ENCODE assay signal across 9 cellular contexts in the genomic region with DNA sequence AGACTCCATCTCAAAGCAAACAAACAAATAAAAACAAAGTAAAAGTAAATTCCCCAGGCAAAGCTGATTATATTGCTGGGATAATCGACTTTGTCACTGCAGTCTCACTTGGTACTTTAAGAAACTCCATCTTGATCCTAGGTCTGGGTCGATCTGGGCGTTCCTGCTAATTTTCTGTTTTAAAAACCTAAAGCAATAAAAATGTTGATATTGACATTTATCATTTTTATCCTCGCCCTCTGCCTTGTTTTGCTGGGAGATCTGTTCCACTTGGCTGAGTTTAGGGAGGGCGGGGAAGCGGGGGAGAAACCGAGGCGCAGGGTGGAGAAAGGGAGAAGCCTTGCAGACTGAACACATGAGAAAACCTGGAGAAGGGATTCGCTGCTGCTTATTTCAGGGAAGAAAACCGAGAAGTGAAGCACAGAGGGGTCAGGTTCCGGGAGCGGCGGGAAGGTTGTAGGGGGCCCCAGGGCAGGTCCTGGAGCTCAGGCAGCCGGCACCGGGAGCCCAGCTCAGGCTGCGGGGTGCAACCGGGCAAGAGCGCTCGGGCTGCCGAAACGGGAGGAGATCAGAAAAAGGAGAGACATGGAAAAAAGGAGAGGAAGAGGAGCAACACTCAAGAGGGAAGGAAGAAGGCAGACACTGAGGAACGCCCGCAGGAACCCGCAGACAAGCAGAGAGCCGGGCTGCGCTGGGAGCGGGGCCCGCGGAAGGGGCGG. TPM values are rescaled to one million over a fixed set of nuclear protein-coding genes. Genes with fewer than 3 reads are reported as not detected.
DNase-seq lines count a peak whose midpoint lies in the region; ATAC-seq, FAIRE-seq and TF ChIP-seq lines count a peak whose summit lies in the region.
"Had no signal": no experiment of that assay in that cellular context is flagged by ENCODE, and none has a peak within 500 bp of the region (broad histone marks: within the 10 kb centered on the region; RNA-seq: fewer than 3 reads in every experiment).

No MANE protein-coding gene starts in this region.

- H2BK12ac ChIP-seq in H1 (ENCODE audit: low read depth, low read length), result no peak overlapping the region

- no peak for FAIRE-seq in H1 (lab: Jason Lieb, UNC)
- FAIRE-seq: colon had no signal

- H3K36me3 ChIP-seq in Panc1 (ENCODE audit: control insufficient read depth, insufficient read depth, low read length), result no peaks in the 10 kb centered on the region; the same call in 1 of the 2 replicates
- H3K36me3 ChIP-seq in H1 (ENCODE audit: control insufficient read depth in 2 of 4, insufficient read depth in 4 of 4, low read length in 3 of 4), result no peaks in the 10 kb centered on the region
- no peaks in the 10 kb centered on the region for H3K36me3 ChIP-seq in urinary bladder (ENCODE audit: insufficient read depth)

- no peak overlapping the region for H2AFZ ChIP-seq in H1 (ENCODE audit: low read length)

- no peak for TF ChIP-seq EP300 in H1 (IDR thresholded peaks at IDR 0.05; ENCODE audit: borderline replicate concordance in 1 of 2, low read depth in 2 of 2, low read length in 2 of 2)

- no peak for TF ChIP-seq CTCF in Panc1 (IDR thresholded peaks at IDR 0.05)
- TF ChIP-seq CTCF in H1 (IDR thresholded peaks at IDR 0.05; ENCODE audit: control extremely low read depth in 1 of 3, insufficient read depth in 1 of 3, low read depth in 1 of 3, low read length in 3 of 3), result no peak

- TF ChIP-seq POLR2A in H1 (IDR thresholded peaks at IDR 0.05; ENCODE audit: control extremely low read depth in 1 of 2, low read depth in 2 of 2, low read length in 2 of 2), result peak; percentile 48 to 51; a peak in 2 of 3 replicates

- H3K4me3 ChIP-seq in Panc1 (ENCODE audit: low read depth in 2 of 2, low read length in 2 of 2), result peak overlapping the region; percentile 75 to 78
- H3K4me3 ChIP-seq in H1 (ENCODE audit: extremely low read depth in 1 of 4, insufficient read depth in 2 of 4, low read depth in 3 of 4, low read length in 4 of 4), result peak overlapping the region; percentile 60 to 92 (median 70)
- peak overlapping the region; percentile 75 for H3K4me3 ChIP-seq in mononuclear cell (ENCODE audit: low read length)
- peak overlapping the region; percentile 81 for H3K4me3 ChIP-seq in urinary bladder (ENCODE audit: low read depth, low read length)

- no peaks in the 10 kb centered on the region for H4K20me1 ChIP-seq in H1 (replicated peaks in 1 of 2; ENCODE audit: control insufficient read depth in 1 of 2, insufficient read depth in 2 of 2, low read length in 2 of 2)

- H3K23me2 ChIP-seq in H1 (ENCODE audit: low read depth, low read length), result peaks cover 6% of the 10 kb centered on the region; the same call in 1 of the 2 replicates

- H2AK5ac ChIP-seq in H1 (ENCODE audit: low read depth, low read length), result no peak overlapping the region

- H3K4me2 ChIP-seq in H1 (ENCODE audit: insufficient read depth in 1 of 2, low read depth in 2 of 2, low read length in 2 of 2), result peak overlapping the region; percentile 69 to 83

- no peaks in the 10 kb centered on the region for H3K79me2 ChIP-seq in H1 (ENCODE audit: control insufficient read depth in 1 of 2, insufficient read depth in 2 of 2, low read length in 2 of 2)

- no peaks in the 10 kb centered on the region for H3K27me3 ChIP-seq in Panc1 (ENCODE audit: control insufficient read depth, insufficient read depth, low read length)
- no peaks in the 10 kb centered on the region for H3K27me3 ChIP-seq in H1 (replicated peaks in 1 of 4; ENCODE audit: control insufficient read depth in 3 of 4, extremely low read depth in 1 of 4, insufficient read depth in 3 of 4, low read length in 3 of 4)
- no peaks in the 10 kb centered on the region for H3K27me3 ChIP-seq in mononuclear cell (ENCODE audit: insufficient read depth, low read length)

- H3K27ac ChIP-seq in Panc1 (ENCODE audit: low read length), result peak overlapping the region; percentile 86
- peak overlapping the region; percentile 77; the same call in 1 of the 2 replicates for H3K27ac ChIP-seq in H1 (ENCODE audit: low read depth, low read length)
- peak overlapping the region; percentile 78 for H3K27ac ChIP-seq in urinary bladder (ENCODE audit: low read depth)

- WGBS in H1 (ENCODE audit: extremely low coverage in 1 of 2, insufficient coverage in 1 of 2, insufficient read length in 1 of 2, insufficient replicate concordance in 2 of 2, low coverage in 1 of 2, low lambda C conversion rate in 2 of 2, missing lambda C conversion rate in 1 of 2), 2 experiments, result 7% methylated on average over 23 of the region's 30 CpGs; no CpG with 5 or more reads in 1 of the 2 experiments
- 2% methylated on average over 30 of the region's 30 CpGs for WGBS in urinary bladder

- no peak overlapping the region for H2BK15ac ChIP-seq in H1 (ENCODE audit: low read length)

- intact Hi-C loops in Panc1 (cut with micrococcal nuclease; ENCODE audit: unreplicated experiment), result no loop called here

- peak overlapping the region; percentile 13 to 74 (median 50); a peak in 5 of 7 replicates for H3K9ac ChIP-seq in H1 (replicated peaks in 1 of 4; ENCODE audit: extremely low read depth in 1 of 4, low read depth in 3 of 4, low read length in 3 of 4)

- H3K9me3 ChIP-seq in Panc1 (ENCODE audit: control insufficient read depth, insufficient read depth, low read depth, low read length), result no peaks in the 10 kb centered on the region
- no peaks in the 10 kb centered on the region for H3K9me3 ChIP-seq in H1 (ENCODE audit: insufficient read depth in 2 of 2, low read depth in 1 of 2, low read length in 1 of 2)
- no peaks in the 10 kb centered on the region for H3K9me3 ChIP-seq in mononuclear cell (ENCODE audit: low read depth, low read length)

- no peak overlapping the region for H3K4ac ChIP-seq in H1 (replicated peaks; ENCODE audit: insufficient read length, low read depth, low read length)

- no peaks in the 10 kb centered on the region for H3K79me1 ChIP-seq in H1 (ENCODE audit: low read depth, low read length)

- H3K14ac ChIP-seq in H1 (ENCODE audit: insufficient read length), result no peak overlapping the region

- in situ Hi-C loops in Panc1 (cut with HindIII; ENCODE audit: low pct_unique_long_range_greater_than_20kb, low sequenced_read_pairs), result no loop called here

- POLR2A ChIA-PET in Panc1 (lab: Charles Lee), result interaction anchor here (0.6 kb wide), 1 partner anchor 356 kb away, joined by 6 read pairs; no protein-coding TSS in a partner anchor
- POLR2A ChIA-PET in H1 (lab: Charles Lee; ENCODE audit: partially characterized antibody), result interaction anchor here (0.6 to 1.2 kb wide), 4 partner anchors 8 to 66 kb away, joined by 3 to 4 read pairs (median 3); no protein-coding TSS in a partner anchor

- H2BK5ac ChIP-seq in H1 (ENCODE audit: low read depth, low read length), result peak overlapping the region; percentile 44; the same call in 1 of the 2 replicates

- peak overlapping the region; percentile 25; the same call in 1 of the 2 replicates for H3K18ac ChIP-seq in H1 (ENCODE audit: extremely low read depth, low read length)

- H2BK20ac ChIP-seq in H1 (ENCODE audit: low read length), result no peak overlapping the region

- H3K4me1 ChIP-seq in Panc1 (ENCODE audit: control insufficient read depth, insufficient read depth, low read length) (peaks cover 7% of the 10 kb centered on the region; the same call in 1 of the 2 replicates), H1 (replicated peaks in 1 of 4; ENCODE audit: control insufficient read depth in 3 of 4, insufficient read depth in 4 of 4, low read length in 3 of 4) (peaks cover 0 to 7% (median 2%) of the 10 kb centered on the region in 4 experiments; a peak in 4 of 7 replicates), mononuclear cell (ENCODE audit: insufficient read depth, low read length) (peaks cover 32% of the 10 kb centered on the region), urinary bladder (ENCODE audit: insufficient read depth) (peaks cover 2% of the 10 kb centered on the region)

- no TSS peak for BruUV-seq in Panc1 (replicated peaks; lab: Mats Ljungman, UMichigan)

- H3K23ac ChIP-seq in H1 (ENCODE audit: insufficient read length), result no peak overlapping the region

- H4K8ac ChIP-seq in H1 (ENCODE audit: extremely low read depth, insufficient read depth, low read length), result peak overlapping the region; percentile 80; the same call in 1 of the 2 replicates

- ATAC-seq in GM19351 (IDR thresholded peaks at IDR 0.05; ENCODE audit: unreplicated experiment), result peak; percentile 12
- ATAC-seq in HG03354 (IDR thresholded peaks at IDR 0.05; ENCODE audit: poor library complexity, severe bottlenecking, unreplicated experiment), result peak; percentile 18
- peak; percentile 32 for ATAC-seq in Panc1

- DNase-seq in DMS53 treated with DMSO at 0.1 percent for 48 hours (lab: John Stamatoyannopoulos, UW; ENCODE audit: unreplicated experiment), result peak; percentile 96
- no peak for DNase-seq in Panc1 (ENCODE audit: low read depth, low spot score)
- peak in 1 of 2 experiments; percentile 89 for DNase-seq in H1 (ENCODE audit: low read depth in 1 of 2, low spot score in 2 of 2)
- DNase-seq in activated CD8-positive, alpha-beta memory T cell treated with anti-CD3 and anti-CD28 coated beads for 24 hours, result no peak

- H4K5ac ChIP-seq in H1 (ENCODE audit: insufficient read length, low read depth, low read length), result peak overlapping the region; percentile 92

- no peak for TF ChIP-seq RAD21 in H1 (IDR thresholded peaks at IDR 0.05 in 1 of 2, conservative IDR thresholded peaks at IDR 0.05 in 1 of 2; ENCODE audit: low read depth in 2 of 2, low read length in 2 of 2)

- CTCF ChIA-PET in Panc1 (lab: Charles Lee) (no interaction called here), H1 (lab: Charles Lee; ENCODE audit: partially characterized antibody) (interaction anchor here (0.6 to 1.3 kb wide), 2 partner anchors 94 to 244 kb away, joined by 3 read pairs; no protein-coding TSS in a partner anchor)

- no peak overlapping the region for H4K91ac ChIP-seq in H1 (replicated peaks; ENCODE audit: insufficient read length, low read length)

- H2BK120ac ChIP-seq in H1 (replicated peaks; ENCODE audit: low read depth, low read length), result no peak overlapping the region

- H3K56ac ChIP-seq in H1 (replicated peaks; ENCODE audit: insufficient read length, low read depth, low read length), result no peak overlapping the region

TF ChIP-seq in H1, 55 proteins besides CTCF, POLR2A, EP300 and RAD21 (continues in another document):
- TF ChIP-seq GABPA (IDR thresholded peaks at IDR 0.05; ENCODE audit: borderline replicate concordance, insufficient read depth, low read length) (no peak), BACH1 (IDR thresholded peaks at IDR 0.05; ENCODE audit: low read length) (no peak)

RNA-seq across cellular contexts. Expression of a gene that starts 27.4 kb away (rescaled TPM):
- 42.5 TPM for total RNA-seq in Panc1 (2021; ENCODE audit: unreplicated experiment)
- polyA plus RNA-seq in Panc1 (2012; ENCODE audit: insufficient read length), result 13.3 TPM
- total RNA-seq in H1 (2021; fragmentation: NEBNext Ultra II Directional; extraction: Animal tissue kit (Norgen Biotek cat#: 25700)), result 40.3 and 40.8 TPM in 2 replicates
- polyA plus RNA-seq in H1 (2011; rRNA removed), result 7.7 and 9.1 TPM in 2 replicates
- polyA plus RNA-seq in H1 (2011; cell fraction: cytosol; rRNA removed), result 8.4 TPM
- polyA plus RNA-seq in H1 (2011; cell fraction: nucleus; rRNA removed), result 26.2 TPM
- 11.3 to 14.9 TPM (median 13.5 TPM) in 4 replicates for polyA plus RNA-seq in H1 (2012, experiment 1 of 2)
- polyA plus RNA-seq in H1 (2012, experiment 2 of 2), result 0.46 TPM
- polyA plus RNA-seq in H1 (2013, experiment 1 of 2), result 7.9 TPM
- 6.6 TPM for polyA plus RNA-seq in H1 (2013, experiment 2 of 2)
- 38.0 and 51.4 TPM in 2 replicates for polyA minus RNA-seq in H1 (2011; rRNA and poly(A)+ RNA removed)
- polyA minus RNA-seq in H1 (2011; cell fraction: cytosol; rRNA and poly(A)+ RNA removed), result 23.0 TPM
- 79.7 TPM for polyA minus RNA-seq in H1 (2011; cell fraction: nucleus; rRNA and poly(A)+ RNA removed)
- 122 TPM for total RNA-seq in mononuclear cell
- total RNA-seq in urinary bladder, result 105 TPM
- polyA plus RNA-seq in urinary bladder, result 16.5 TPM
